In genomic region chr9:94082553-94082952, GRCh38 we compare ENCODE assay signal across 33 cellular contexts. TPM values are rescaled to one million over a fixed set of nuclear protein-coding genes. Genes with fewer than 3 reads are reported as not detected.
DNase-seq lines count a peak whose midpoint lies in the region; ATAC-seq, FAIRE-seq and TF ChIP-seq lines count a peak whose summit lies in the region.
"Had no signal": no experiment of that assay in that cellular context is flagged by ENCODE, and none has a peak within 500 bp of the region (broad histone marks: within the 10 kb centered on the region; RNA-seq: fewer than 3 reads in every experiment).

No MANE protein-coding gene starts in this region.

- no peak for TF ChIP-seq POLR2A in heart left ventricle (IDR thresholded peaks at IDR 0.05)
- TF ChIP-seq POLR2A in K562 (conservative IDR thresholded peaks at IDR 0.05): no peak
- TF ChIP-seq POLR2A in thyroid gland (IDR thresholded peaks at IDR 0.05): no peak

- H3K9me3 ChIP-seq in heart left ventricle: no peaks in the 10 kb centered on the region
- no peaks in the 10 kb centered on the region for H3K9me3 ChIP-seq in K562 (replicated peaks; ENCODE audit: control insufficient read depth, insufficient read depth, low read depth, low read length)
- H3K9me3 ChIP-seq in thyroid gland: no peaks in the 10 kb centered on the region
- H3K9me3 ChIP-seq: breast epithelium, colonic mucosa, thoracic aorta had no signal

- no peaks in the 10 kb centered on the region for H3K79me2 ChIP-seq in K562 (ENCODE audit: control insufficient read depth, insufficient read depth, low read length)

- peak; percentile 77 for FAIRE-seq in K562 (lab: Jason Lieb, UNC)

- intact Hi-C loops in heart left ventricle (cut with DNase I): loop anchor here in 7 of 10 donors (2.0 to 10.0 kb wide), 9 partner anchors 50 to 130 kb away; no protein-coding TSS in a partner anchor
- intact Hi-C loops in Right ventricle myocardium inferior (cut with DNase I): loop anchor here (2.0 to 5.0 kb wide), 2 partner anchors 52 to 85 kb away; no protein-coding TSS in a partner anchor
- intact Hi-C loops in K562 (cut with micrococcal nuclease): loop anchor here (5.0 kb wide), 1 partner anchor 85 kb away; no protein-coding TSS in a partner anchor
- intact Hi-C loops in thyroid gland (cut with DNase I): no loop called here

- ATAC-seq in heart left ventricle: no peak
- no peak for ATAC-seq in Right ventricle myocardium inferior
- ATAC-seq in K562: peak; percentile 12; the same call in 2 of the 3 replicates
- no peak for ATAC-seq in HG03025 (IDR thresholded peaks at IDR 0.05; ENCODE audit: low FRiP score, unreplicated experiment)
- ATAC-seq: stimulated activated memory B cell treated with anti-CD40 and anti-IgM and Interleukin-4, amounts not matched to agents 10 μg/mL and 1 μg/mL and 100 μg/mL, for 72 hours had no signal

- no peaks in the 10 kb centered on the region for H4K20me1 ChIP-seq in K562 (replicated peaks; ENCODE audit: control insufficient read depth, insufficient read depth, low read length)

- H3K9me3 Mint-ChIP-seq in mesothelial cell of epicardium: peaks cover 10% of the 10 kb centered on the region
- H3K9me3 Mint-ChIP-seq: CD8-positive, alpha-beta memory T cell; naive B cell; stimulated activated memory B cell treated with anti-CD40 and anti-IgM and Interleukin-4, amounts not matched to agents 10 μg/mL and 1 μg/mL and 100 μg/mL, for 72 hours had no signal

- H3K27ac ChIP-seq in heart left ventricle (peak overlapping the region in 11 of 12 donors; percentile 15 to 76 (median 55)), K562 (ENCODE audit: extremely low read depth, low read depth, low read length) (peak overlapping the region; percentile 36; the same call in 1 of the 3 replicates), thyroid gland (peak overlapping the region; percentile 46 to 82 (median 50))
- H3K27ac ChIP-seq: colonic mucosa, PC-9, thoracic aorta, VCaP had no signal

- WGBS in heart left ventricle, 4 donors: 62 to 76% (median 70%) methylated on average over 3 of the region's 3 CpGs
- 47% methylated on average over 3 of the region's 3 CpGs for WGBS in K562 (ENCODE audit: insufficient coverage, low coverage, missing lambda C conversion rate)
- 63 to 73% methylated on average over 3 of the region's 3 CpGs for WGBS in thyroid gland, 2 donors

- no peaks in the 10 kb centered on the region for H3K9me1 ChIP-seq in K562 (ENCODE audit: control insufficient read depth, insufficient read depth, low read length)

- peaks cover 0 to 45% (median 31%) of the 10 kb centered on the region in 12 donors for H3K4me1 ChIP-seq in heart left ventricle
- H3K4me1 ChIP-seq in K562 (replicated peaks in 1 of 2; ENCODE audit: control insufficient read depth in 2 of 2, insufficient read depth in 2 of 2, low read length in 2 of 2): peaks cover 8 to 20% of the 10 kb centered on the region in 2 experiments; a peak in 4 of 5 replicates
- peaks cover 35 to 36% of the 10 kb centered on the region in 2 donors for H3K4me1 ChIP-seq in thyroid gland
- H3K4me1 ChIP-seq: breast epithelium, colonic mucosa had no signal

- no peak overlapping the region for H3K9ac ChIP-seq in K562 (ENCODE audit: insufficient read depth in 1 of 2, low read depth in 2 of 2, low read length in 2 of 2)

- CTCF ChIA-PET in K562 (lab: Yijun Ruan, JAX; ENCODE audit: low intra/inter-chr PET ratio): no interaction called here

- peaks cover 0 to 5% (median under 1%) of the 10 kb centered on the region in 9 donors for H3K36me3 ChIP-seq in heart left ventricle
- 0 out of 3 replicates have a peak, but pooled peaks cover 2% of the 10 kb centered on the region for H3K36me3 ChIP-seq in K562 (ENCODE audit: control insufficient read depth, insufficient read depth, low read length)
- H3K36me3 ChIP-seq in thyroid gland: no peaks in the 10 kb centered on the region
- H3K36me3 ChIP-seq: breast epithelium, colonic mucosa, thoracic aorta had no signal

- H3K4me2 ChIP-seq in K562 (ENCODE audit: insufficient read depth, low read length): no peak overlapping the region; the same call in 1 of the 2 replicates
- H3K4me2 ChIP-seq: PC-9 had no signal

- peak overlapping the region; percentile 27 for H3K27ac Mint-ChIP-seq in mesothelial cell of epicardium
- H3K27ac Mint-ChIP-seq: B cell; CD8-positive, alpha-beta memory T cell; stimulated activated memory B cell treated with anti-CD40 and anti-IgM and Interleukin-4, amounts not matched to agents 10 μg/mL and 1 μg/mL and 100 μg/mL, for 72 hours had no signal

- H3K27me3 Mint-ChIP-seq in mesothelial cell of epicardium (ENCODE audit: low read depth): no peaks in the 10 kb centered on the region
- H3K27me3 Mint-ChIP-seq: B cell; CD8-positive, alpha-beta memory T cell; naive B cell; stimulated activated memory B cell treated with anti-CD40 and anti-IgM and Interleukin-4, amounts not matched to agents 10 μg/mL and 1 μg/mL and 100 μg/mL, for 72 hours had no signal

- H3K4me1 Mint-ChIP-seq in mesothelial cell of epicardium: peaks cover 48% of the 10 kb centered on the region
- H3K4me1 Mint-ChIP-seq: B cell; CD8-positive, alpha-beta memory T cell; stimulated activated memory B cell treated with anti-CD40 and anti-IgM and Interleukin-4, amounts not matched to agents 10 μg/mL and 1 μg/mL and 100 μg/mL, for 72 hours had no signal

- H3K27me3 ChIP-seq in heart left ventricle (no peaks in the 10 kb centered on the region), K562 (ENCODE audit: control insufficient read depth in 2 of 2, insufficient read depth in 2 of 2, low read length in 2 of 2) (no peaks in the 10 kb centered on the region), thyroid gland (no peaks in the 10 kb centered on the region)
- H3K27me3 ChIP-seq: breast epithelium, colonic mucosa had no signal

- TF ChIP-seq RAD21 in K562 (CRISPR knock-in tag; conservative IDR thresholded peaks at IDR 0.05 in 1 of 2, IDR thresholded peaks at IDR 0.05 in 1 of 2): no peak

- H3K4me3 Mint-ChIP-seq in mesothelial cell of epicardium: no peak overlapping the region
- H3K4me3 Mint-ChIP-seq: B cell; CD8-positive, alpha-beta memory T cell; naive B cell; stimulated activated memory B cell treated with anti-CD40 and anti-IgM and Interleukin-4, amounts not matched to agents 10 μg/mL and 1 μg/mL and 100 μg/mL, for 72 hours had no signal

- DNase-seq in heart left ventricle: no peak
- no peak for DNase-seq in Right ventricle myocardium inferior (ENCODE audit: missing footprints)
- no peak for DNase-seq in K562 (ENCODE audit: extremely low read depth in 1 of 4, low spot score in 3 of 4)
- no peak for DNase-seq in mesothelial cell of epicardium (ENCODE audit: low spot score in 2 of 2, unreplicated experiment in 2 of 2)
- DNase-seq in thyroid gland: no peak
- DNase-seq in SKM-1 treated with dmso at 0.1 percent for 144 hours (lab: John Stamatoyannopoulos, UW; ENCODE audit: unreplicated experiment): no peak
- no peak for DNase-seq in A172 (ENCODE audit: low spot score)
- DNase-seq: activated CD4-positive, alpha-beta T cell treated with anti-CD3 and anti-CD28 coated beads for 48 hours; activated CD8-positive, alpha-beta memory T cell treated with anti-CD3 and anti-CD28 coated beads for 24 hours; activated naive CD4-positive, alpha-beta T cell; activated T-cell treated with anti-CD3 and anti-CD28 coated beads, Interleukin-2, amount 50 U/mL, for 48 hours; CD8-positive, alpha-beta memory T cell; colonic mucosa; DMS 273 treated with DMSO at 0.1 percent for 48 hours; effector memory CD4-positive, alpha-beta T cell; erythroblast; naive B cell; NCI-H1092; NCI-H1694 treated with DMSO at 0.1 percent for 48 hours; NCI-H2171; NCI-H510A treated with DMSO at 0.1 percent for 48 hours; NK-92 treated with Interleukin-12 subunit alpha and Interleukin-12 subunit beta, amount 100 ng/mL, for 24 hours; PC-9; retina; SHP77 treated with DMSO at 0.1 percent for 48 hours; stimulated activated CD4-positive, alpha-beta T cell treated with anti-CD3 and anti-CD28 coated beads, Interleukin-12 subunit alpha, Interleukin-12 subunit beta, amount 100 ng/mL, for 4 hours; stimulated activated CD4-positive, alpha-beta T cell treated with anti-CD3 and anti-CD28 coated beads, Interleukin-4, amount 100 ng/mL, for 1 hour had no signal

- 0 out of 2 replicates have a peak overlapping the region, but pooled peaks have one; percentile 21 for H2AFZ ChIP-seq in K562 (ENCODE audit: low read depth, low read length)
- H2AFZ ChIP-seq: PC-9 had no signal

- H3K4me3 ChIP-seq in heart left ventricle (no peak overlapping the region), K562 (no peak overlapping the region), thyroid gland (replicated peaks in 1 of 3) (no peak overlapping the region)
- H3K4me3 ChIP-seq: breast epithelium, colonic mucosa, PC-9, thoracic aorta had no signal

- no peak for TF ChIP-seq CTCF in heart left ventricle (IDR thresholded peaks at IDR 0.05)
- TF ChIP-seq CTCF in K562 (IDR thresholded peaks at IDR 0.05 in 2 of 3, conservative IDR thresholded peaks at IDR 0.05 in 1 of 3; ENCODE audit: insufficient read depth in 2 of 3, low read depth in 1 of 3, low read length in 3 of 3): no peak
- no peak for TF ChIP-seq CTCF in mesothelial cell of epicardium (IDR thresholded peaks at IDR 0.05; ENCODE audit: unreplicated experiment)
- no peak for TF ChIP-seq CTCF in thyroid gland (IDR thresholded peaks at IDR 0.05)

- TF ChIP-seq EP300 in K562 (IDR thresholded peaks at IDR 0.05; ENCODE audit: low read length): no peak

- POLR2A ChIA-PET in K562 (lab: Yijun Ruan, JAX): interaction anchor here (0.7 to 1.5 kb wide), 2 partner anchors 9 to 109 kb away, joined by 3 to 5 read pairs; no protein-coding TSS in a partner anchor

- no TSS peak for BruUV-seq in K562 (replicated peaks; lab: Mats Ljungman, UMichigan)

- H3K36me3 Mint-ChIP-seq in mesothelial cell of epicardium: peaks cover 15% of the 10 kb centered on the region

- in situ Hi-C loops in K562 (cut with MboI): no loop called here

RNA-seq across cellular contexts. Expression of gene PTPDC1, which starts 1.7 kb away (rescaled TPM):
- total RNA-seq in heart left ventricle: 10 to 100 TPM in 3 of 9 donors, 1 to 10 TPM in 6; 6.4 to 12.3 (median 9.5) TPM
- 1 to 10 TPM; 6.0 to 7.9 TPM for polyA plus RNA-seq in heart left ventricle
- total RNA-seq in Right ventricle myocardium inferior: 8.5 TPM
- 11.2 and 23.6 TPM in 2 replicates for total RNA-seq in K562 (2011; cell fraction: chromatin; rRNA removed; ENCODE audit: low replicate concordance)
- total RNA-seq in K562 (2011; cell fraction: nucleolus; rRNA removed): 5.5 and 8.2 TPM in 2 replicates
- total RNA-seq in K562 (2011; cell fraction: nucleoplasm; rRNA removed): 13.6 and 23.1 TPM in 2 replicates
- 4.9 and 5.3 TPM in 2 replicates for total RNA-seq in K562 (2014; rRNA removed)
- 8.1 and 8.2 TPM in 2 replicates for total RNA-seq in K562 (2014; rRNA removed; fragmentation: Illumina TruSeq; extraction: Trizol)
- total RNA-seq in K562 (2015; rRNA removed; fragmentation: Illumina TruSeq; extraction: Trizol): 6.7 and 6.9 TPM in 2 replicates
- total RNA-seq in K562 (2021): 5.5 and 5.7 TPM in 2 replicates
- 7.4 and 7.6 TPM in 2 replicates for polyA plus RNA-seq in K562 (2011; rRNA removed)
- polyA plus RNA-seq in K562 (2011; cell fraction: cytosol; rRNA removed): 2.2 and 3.1 TPM in 2 replicates
- polyA plus RNA-seq in K562 (2011; cell fraction: nucleus; rRNA removed): 19.0 and 20.8 TPM in 2 replicates
- 2.5 and 7.3 TPM in 2 replicates for polyA plus RNA-seq in K562 (2012)
- polyA plus RNA-seq in K562 (2014; fragmentation: Illumina TruSeq; extraction: Trizol): 5.0 and 5.5 TPM in 2 replicates
- polyA plus RNA-seq in K562 (2014; fragmentation: Nextera tagmentation; extraction: Ambion mirVana): 1 to 10 TPM; 1.1 to 1.9 TPM
- 5.7 and 6.5 TPM in 2 replicates for polyA plus RNA-seq in K562 (2014; rRNA removed)
- 12.1 and 12.3 TPM in 2 replicates for polyA minus RNA-seq in K562 (2011; rRNA and poly(A)+ RNA removed)
- 3.1 and 4.0 TPM in 2 replicates for polyA minus RNA-seq in K562 (2011; cell fraction: cytosol; rRNA and poly(A)+ RNA removed)
- 11.8 and 17.0 TPM in 2 replicates for polyA minus RNA-seq in K562 (2011; cell fraction: nucleus; rRNA and poly(A)+ RNA removed)
- 12.0 to 13.7 TPM (median 12.7 TPM) in 3 replicates for total RNA-seq in mesothelial cell of epicardium
- 10 to 100 TPM in 3 of 4 donors, 1 to 10 TPM in 1; 7.5 to 25.2 (median 10.8) TPM for total RNA-seq in thyroid gland
- 11.5 and 12.4 TPM in 2 replicates for total RNA-seq in A172 (2014; rRNA removed; shearing (Covaris generic))
